28 cellular contexts compared by ENCODE assay signal in the genomic region with DNA sequence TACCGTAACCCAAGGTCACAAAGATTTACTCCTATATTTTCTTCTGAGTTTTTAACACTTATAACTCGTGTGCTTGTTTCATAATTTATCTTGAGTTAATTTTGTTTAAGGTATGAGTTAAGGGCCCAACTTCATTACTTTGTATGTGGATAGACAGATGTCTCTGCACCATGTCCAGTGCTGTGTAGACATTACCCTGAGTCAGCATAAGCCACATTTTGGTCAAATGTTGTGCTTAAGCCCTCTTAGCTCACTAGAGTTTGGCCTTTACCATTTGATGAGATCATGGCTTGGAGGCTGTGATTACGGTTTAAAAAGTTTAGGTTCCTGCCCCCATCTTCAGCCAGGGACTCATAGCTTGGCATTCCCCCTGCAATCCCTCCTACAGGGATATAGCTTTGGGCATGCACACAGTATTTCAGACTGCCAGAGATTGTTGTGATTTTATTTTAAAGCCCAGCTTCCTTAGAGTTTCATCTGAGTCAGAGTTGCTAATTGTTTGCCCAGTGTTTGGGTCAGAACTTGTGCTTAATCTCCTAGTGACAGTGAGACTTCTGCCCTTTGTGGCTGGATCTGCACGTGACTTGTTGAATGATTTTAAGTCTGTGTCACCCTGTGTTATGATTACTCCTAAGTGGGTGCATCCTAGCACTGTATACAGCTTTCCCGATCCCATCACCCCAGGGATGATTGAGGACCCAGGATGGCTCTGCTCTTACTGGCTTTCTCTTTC.
"Had no signal": no experiment of that assay in that cellular context is flagged by ENCODE, and none has a peak within 500 bp of the region (broad histone marks: within the 10 kb centered on the region; RNA-seq: fewer than 3 reads in every experiment).

No MANE protein-coding gene starts in this region.

- H3K27me3 Mint-ChIP-seq: activated CD4-positive, alpha-beta memory T cell treated with anti-CD3 and anti-CD28 coated beads for 36 hours; activated naive CD4-positive, alpha-beta T cell treated with anti-CD3 and anti-CD28 coated beads, Interleukin-2, amount 50 U/mL, for 24 hours; activated naive CD8-positive, alpha-beta T cell treated with anti-CD3 and anti-CD28 coated beads, Interleukin-2, amount 50 U/mL, for 24 hours; progenitor cell of endocrine pancreas; stimulated activated naive CD8-positive, alpha-beta T cell treated with anti-CD3 and anti-CD28 coated beads, Interleukin-15, Interleukin-2, amounts not matched to agents 100 ng/mL and 50 ng/mL, for 24 hours; type B pancreatic cell had no signal

- H3K27ac Mint-ChIP-seq: activated CD4-positive, alpha-beta memory T cell treated with anti-CD3 and anti-CD28 coated beads for 36 hours; activated naive CD4-positive, alpha-beta T cell treated with anti-CD3 and anti-CD28 coated beads, Interleukin-2, amount 50 U/mL, for 24 hours; activated naive CD8-positive, alpha-beta T cell treated with anti-CD3 and anti-CD28 coated beads, Interleukin-2, amount 50 U/mL, for 24 hours; activated T-helper 1 cell treated with anti-CD3 and anti-CD28 coated beads, Interleukin-12 subunit alpha, Interleukin-12 subunit beta, Interleukin-2, Interleukin-4 antibody, amounts not matched to agents 30 ng/mL and 10 ng/mL and 1 ng/mL, durations not matched to agents 14 hours and 24 hours and 36 hours; nephron progenitor cell; progenitor cell of endocrine pancreas; stimulated activated effector memory CD8-positive, alpha-beta T cell treated with anti-CD3 and anti-CD28 coated beads, Interleukin-12 subunit alpha, Interleukin-12 subunit beta, amount 100 ng/mL, for 72 hours; stimulated activated naive CD8-positive, alpha-beta T cell treated with anti-CD3 and anti-CD28 coated beads, Interleukin-15, Interleukin-2, amounts not matched to agents 100 ng/mL and 50 ng/mL, for 24 hours; type B pancreatic cell had no signal

- H3K4me1 Mint-ChIP-seq: activated naive CD4-positive, alpha-beta T cell treated with anti-CD3 and anti-CD28 coated beads, Interleukin-2, amount 50 U/mL, for 24 hours; activated naive CD8-positive, alpha-beta T cell treated with anti-CD3 and anti-CD28 coated beads, Interleukin-2, amount 50 U/mL, for 24 hours; nephron progenitor cell; stimulated activated effector memory CD8-positive, alpha-beta T cell treated with anti-CD3 and anti-CD28 coated beads, Interleukin-12 subunit alpha, Interleukin-12 subunit beta, amount 100 ng/mL, for 72 hours had no signal

- ATAC-seq: activated CD4-positive, CD25-positive, alpha-beta regulatory T cell treated with anti-CD3 and anti-CD28 coated beads, Interleukin-2, amount 50 U/mL, for 24 hours; activated naive CD8-positive, alpha-beta T cell treated with anti-CD3 and anti-CD28 coated beads, Interleukin-2, amount 50 U/mL, for 24 hours; stimulated activated effector memory CD8-positive, alpha-beta T cell treated with anti-CD3 and anti-CD28 coated beads, Interleukin-12 subunit alpha, Interleukin-12 subunit beta, amount 100 ng/mL, for 72 hours had no signal

- H3K36me3 ChIP-seq: left ventricle myocardium inferior, neutrophil, ovary, sigmoid colon, uterus, WERI-Rb-1 had no signal

- H3K9me3 Mint-ChIP-seq: activated naive CD4-positive, alpha-beta T cell treated with anti-CD3 and anti-CD28 coated beads, Interleukin-2, amount 50 U/mL, for 24 hours; activated naive CD8-positive, alpha-beta T cell treated with anti-CD3 and anti-CD28 coated beads, Interleukin-2, amount 50 U/mL, for 24 hours; activated T-helper 1 cell treated with anti-CD3 and anti-CD28 coated beads, Interleukin-12 subunit alpha, Interleukin-12 subunit beta, Interleukin-2, Interleukin-4 antibody, amounts not matched to agents 30 ng/mL and 10 ng/mL and 1 ng/mL, durations not matched to agents 14 hours and 24 hours and 36 hours; nephron progenitor cell; stimulated activated naive CD8-positive, alpha-beta T cell treated with anti-CD3 and anti-CD28 coated beads, Interleukin-15, Interleukin-2, amounts not matched to agents 100 ng/mL and 50 ng/mL, for 24 hours; type B pancreatic cell had no signal

- H3K9me3 ChIP-seq: left ventricle myocardium inferior, neutrophil, ovary, sigmoid colon, uterus had no signal

- H3K4me3 Mint-ChIP-seq: activated CD4-positive, alpha-beta memory T cell treated with anti-CD3 and anti-CD28 coated beads for 36 hours; activated naive CD4-positive, alpha-beta T cell treated with anti-CD3 and anti-CD28 coated beads, Interleukin-2, amount 50 U/mL, for 24 hours; activated naive CD8-positive, alpha-beta T cell treated with anti-CD3 and anti-CD28 coated beads, Interleukin-2, amount 50 U/mL, for 24 hours; activated T-helper 1 cell treated with anti-CD3 and anti-CD28 coated beads, Interleukin-12 subunit alpha, Interleukin-12 subunit beta, Interleukin-2, Interleukin-4 antibody, amounts not matched to agents 30 ng/mL and 10 ng/mL and 1 ng/mL, durations not matched to agents 14 hours and 24 hours and 36 hours; nephron progenitor cell; stimulated activated effector memory CD8-positive, alpha-beta T cell treated with anti-CD3 and anti-CD28 coated beads, Interleukin-12 subunit alpha, Interleukin-12 subunit beta, amount 100 ng/mL, for 72 hours; stimulated activated naive CD8-positive, alpha-beta T cell treated with anti-CD3 and anti-CD28 coated beads, Interleukin-15, Interleukin-2, amounts not matched to agents 100 ng/mL and 50 ng/mL, for 24 hours; type B pancreatic cell had no signal

- H3K4me3 ChIP-seq: left ventricle myocardium inferior, lung, ovary, sigmoid colon, uterus had no signal

- DNase-seq: activated CD4-positive, alpha-beta memory T cell treated with anti-CD3 and anti-CD28 coated beads for 36 hours; activated CD4-positive, alpha-beta T cell treated with anti-CD3 and anti-CD28 coated beads for 48 hours; activated CD8-positive, alpha-beta memory T cell treated with anti-CD3 and anti-CD28 coated beads, Interleukin-2, amount 50 U/mL, for 4 hours; activated gamma-delta T cell; activated naive CD8-positive, alpha-beta T cell treated with anti-CD3 and anti-CD28 coated beads, Interleukin-2, amount 50 U/mL, for 24 hours; activated T-cell treated with anti-CD3 and anti-CD28 coated beads, Interleukin-2, amount 50 U/mL, for 1 hour; dermis blood vessel endothelial cell; effector CD4-positive, alpha-beta T cell; glutamatergic neuron; left ventricle myocardium inferior; nephron progenitor cell; ovary; retina; sigmoid colon; small intestine; stimulated activated CD4-positive, alpha-beta T cell treated with anti-CD3 and anti-CD28 coated beads, Interleukin-4, amount 100 ng/mL, for 24 hours; substantia nigra; uterus; WERI-Rb-1 had no signal

- H3K36me3 Mint-ChIP-seq: activated CD4-positive, alpha-beta memory T cell treated with anti-CD3 and anti-CD28 coated beads for 36 hours; activated naive CD4-positive, alpha-beta T cell treated with anti-CD3 and anti-CD28 coated beads, Interleukin-2, amount 50 U/mL, for 24 hours; stimulated activated effector memory CD8-positive, alpha-beta T cell treated with anti-CD3 and anti-CD28 coated beads, Interleukin-12 subunit alpha, Interleukin-12 subunit beta, amount 100 ng/mL, for 72 hours; type B pancreatic cell had no signal

- H3K4me1 ChIP-seq: left ventricle myocardium inferior, sigmoid colon, uterus had no signal

- H3K27me3 ChIP-seq: neutrophil, ovary, sigmoid colon, uterus had no signal

- H3K27ac ChIP-seq: left ventricle myocardium inferior, neutrophil, ovary, sigmoid colon, uterus, WERI-Rb-1 had no signal
